Comparison of ENCODE assay signal across 1 cellular context in the genomic region with DNA sequence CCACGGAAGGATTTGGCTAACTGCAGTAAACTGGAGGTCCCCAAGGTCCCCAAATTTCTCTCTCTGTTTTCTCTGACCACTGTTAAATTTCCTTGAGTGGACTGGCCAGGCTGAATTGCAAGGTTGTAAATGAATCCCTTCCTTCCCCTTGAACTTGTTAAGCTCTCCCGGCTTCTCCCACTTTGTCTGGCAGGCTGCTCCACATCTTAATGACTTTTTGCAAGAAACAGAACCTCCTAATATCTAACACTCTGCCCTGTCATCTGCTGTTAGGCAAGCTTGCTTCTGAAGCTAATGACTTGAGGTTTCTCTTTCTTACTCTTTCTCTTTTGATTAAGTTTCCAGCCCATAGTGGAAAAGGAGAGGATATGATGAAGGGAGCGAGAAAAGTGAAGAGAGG.
TF ChIP-seq lines count a peak whose summit lies in the region.

No MANE protein-coding gene starts in this region.

TF ChIP-seq in H1, 55 proteins besides CTCF, POLR2A, EP300 and RAD21 (continued from another document):
- TF ChIP-seq, protein P1, sequence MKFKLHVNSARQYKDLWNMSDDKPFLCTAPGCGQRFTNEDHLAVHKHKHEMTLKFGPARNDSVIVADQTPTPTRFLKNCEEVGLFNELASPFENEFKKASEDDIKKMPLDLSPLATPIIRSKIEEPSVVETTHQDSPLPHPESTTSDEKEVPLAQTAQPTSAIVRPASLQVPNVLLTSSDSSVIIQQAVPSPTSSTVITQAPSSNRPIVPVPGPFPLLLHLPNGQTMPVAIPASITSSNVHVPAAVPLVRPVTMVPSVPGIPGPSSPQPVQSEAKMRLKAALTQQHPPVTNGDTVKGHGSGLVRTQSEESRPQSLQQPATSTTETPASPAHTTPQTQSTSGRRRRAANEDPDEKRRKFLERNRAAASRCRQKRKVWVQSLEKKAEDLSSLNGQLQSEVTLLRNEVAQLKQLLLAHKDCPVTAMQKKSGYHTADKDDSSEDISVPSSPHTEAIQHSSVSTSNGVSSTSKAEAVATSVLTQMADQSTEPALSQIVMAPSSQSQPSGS (IDR thresholded peaks at IDR 0.05; ENCODE audit: low read length), result no peak
- TF ChIP-seq KDM5A (IDR thresholded peaks at IDR 0.05; ENCODE audit: low read length), result no peak
